In genomic region chr5:37496902-37497445, GRCh38 we compare ENCODE assay signal across 29 cellular contexts.
"Had no signal": no experiment of that assay in that cellular context is flagged by ENCODE, and none has a peak within 500 bp of the region (broad histone marks: within the 10 kb centered on the region; RNA-seq: fewer than 3 reads in every experiment).

No MANE protein-coding gene starts in this region.

- H3K27ac ChIP-seq: esophagus squamous epithelium, heart right ventricle, left ventricle myocardium inferior, neural progenitor cell, parathyroid adenoma, spleen, tibial nerve, upper lobe of left lung, uterus had no signal

- H3K4me1 Mint-ChIP-seq: neural progenitor cell; stimulated activated memory B cell treated with anti-CD40 and anti-IgM and Interleukin-4, amounts not matched to agents 10 μg/mL and 1 μg/mL and 100 μg/mL, for 72 hours had no signal

- H3K27ac Mint-ChIP-seq: nephron; neural progenitor cell; progenitor cell of endocrine pancreas; stimulated activated memory B cell treated with anti-CD40 and anti-IgM and Interleukin-4, amounts not matched to agents 10 μg/mL and 1 μg/mL and 100 μg/mL, for 72 hours had no signal

- H3K4me1 ChIP-seq: neural progenitor cell, parathyroid adenoma, spleen, tibial nerve, upper lobe of left lung, uterus had no signal

- H3K36me3 ChIP-seq: neural progenitor cell, thoracic aorta, uterus had no signal

- H3K4me3 Mint-ChIP-seq: effector memory CD8-positive, alpha-beta T cell; naive thymus-derived CD4-positive, alpha-beta T cell; nephron; neural progenitor cell; stimulated activated memory B cell treated with anti-CD40 and anti-IgM and Interleukin-4, amounts not matched to agents 10 μg/mL and 1 μg/mL and 100 μg/mL, for 72 hours had no signal

- H3K27me3 ChIP-seq: esophagus squamous epithelium, heart right ventricle, neural progenitor cell, spleen, tibial nerve, upper lobe of left lung, uterus had no signal

- H3K4me2 ChIP-seq: neural progenitor cell had no signal

- ATAC-seq: effector memory CD8-positive, alpha-beta T cell; heart right ventricle; left cardiac atrium; naive thymus-derived CD4-positive, alpha-beta T cell; sciatic nerve; stimulated activated memory B cell treated with anti-CD40 and anti-IgM and Interleukin-4, amounts not matched to agents 10 μg/mL and 1 μg/mL and 100 μg/mL, for 72 hours; stimulated activated naive CD8-positive, alpha-beta T cell treated with anti-CD3 and anti-CD28 coated beads, Interleukin-15, Interleukin-2, amounts not matched to agents 100 U/mL and 50 U/mL, for 24 hours had no signal

- H3K9ac ChIP-seq: neural progenitor cell, parathyroid adenoma had no signal

- FAIRE-seq: endometrium, islet of Langerhans had no signal

- H3K27me3 Mint-ChIP-seq: effector memory CD8-positive, alpha-beta T cell; naive thymus-derived CD4-positive, alpha-beta T cell; progenitor cell of endocrine pancreas; stimulated activated memory B cell treated with anti-CD40 and anti-IgM and Interleukin-4, amounts not matched to agents 10 μg/mL and 1 μg/mL and 100 μg/mL, for 72 hours had no signal

- H2AFZ ChIP-seq: neural progenitor cell, parathyroid adenoma had no signal

- DNase-seq: cortex of kidney; effector memory CD8-positive, alpha-beta T cell; erythroblast; esophagus squamous epithelium; foreskin melanocyte; glutamatergic neuron; heart right ventricle; hippocampal formation; left cardiac atrium; left ventricle myocardium inferior; mesenchymal stem cell; midbrain; naive thymus-derived CD4-positive, alpha-beta T cell; spleen; stimulated activated CD4-positive, alpha-beta T cell treated with anti-CD3 and anti-CD28 coated beads, Interleukin-4, amount 100 ng/mL, for 4 hours; stimulated activated naive CD8-positive, alpha-beta T cell treated with anti-CD3 and anti-CD28 coated beads, Interleukin-15, Interleukin-2, amounts not matched to agents 100 U/mL and 50 U/mL, for 24 hours; upper lobe of left lung; uterus had no signal

- H3K4me3 ChIP-seq: esophagus squamous epithelium, heart right ventricle, left ventricle myocardium inferior, lung, neural progenitor cell, spleen, thoracic aorta, tibial nerve, upper lobe of left lung, uterus had no signal

- H3K9me3 Mint-ChIP-seq: effector memory CD8-positive, alpha-beta T cell; neural progenitor cell had no signal

- H3K9me3 ChIP-seq: esophagus squamous epithelium, heart right ventricle, left ventricle myocardium inferior, spleen, thoracic aorta, tibial nerve, upper lobe of left lung, uterus had no signal
